15 cellular contexts compared by ENCODE assay signal in genomic region chr9:133691659-133692363, GRCh38. TPM values are rescaled to one million over a fixed set of nuclear protein-coding genes. Genes with fewer than 3 reads are reported as not detected.
DNase-seq lines count a peak whose midpoint lies in the region; ATAC-seq and TF ChIP-seq lines count a peak whose summit lies in the region.
"Had no signal": no experiment of that assay in that cellular context is flagged by ENCODE, and none has a peak within 500 bp of the region (broad histone marks: within the 10 kb centered on the region; RNA-seq: fewer than 3 reads in every experiment).

No MANE protein-coding gene starts in this region.

- 89 to 95% (median 92%) methylated on average over 13 to 19 of the region's 19 CpGs for WGBS in heart left ventricle, 4 donors
- WGBS in heart right ventricle, 2 donors, result 90 to 92% methylated on average over 19 of the region's 19 CpGs

- H3K36me3 ChIP-seq in heart left ventricle, result no peaks in the 10 kb centered on the region
- H3K36me3 ChIP-seq in heart right ventricle, result no peaks in the 10 kb centered on the region
- H3K36me3 ChIP-seq in Panc1 (ENCODE audit: control insufficient read depth, insufficient read depth, low read length), result no peaks in the 10 kb centered on the region
- H3K36me3 ChIP-seq: esophagus muscularis mucosa had no signal

- H3K4me3 ChIP-seq in heart left ventricle, result no peak overlapping the region
- no peak overlapping the region for H3K4me3 ChIP-seq in heart right ventricle
- H3K4me3 ChIP-seq in Panc1 (ENCODE audit: low read depth in 2 of 2, low read length in 2 of 2), result no peak overlapping the region
- H3K4me3 ChIP-seq in fibroblast of mammary gland (ENCODE audit: control insufficient read depth, low read depth, low read length), result no peak overlapping the region
- H3K4me3 ChIP-seq: esophagus muscularis mucosa had no signal

- H3K27me3 ChIP-seq in heart left ventricle (peaks cover 0 to 4% (median 0%) of the 10 kb centered on the region in 9 donors), heart right ventricle (peaks cover 0 to 4% (median 0%) of the 10 kb centered on the region in 7 donors), Panc1 (ENCODE audit: control insufficient read depth, insufficient read depth, low read length) (no peaks in the 10 kb centered on the region)

- DNase-seq in heart left ventricle (peak in 3 of 5 donors; percentile 8 to 60 (median 14)), heart right ventricle (no peak), Panc1 (ENCODE audit: low read depth, low spot score) (no peak), fibroblast of mammary gland (ENCODE audit: low read depth) (peak; percentile 15), GM03348 (ENCODE audit: low spot score) (no peak)
- peak; percentile 54 for DNase-seq in stimulated activated CD8-positive, alpha-beta memory T cell treated with anti-CD3 and anti-CD28 coated beads, Interleukin-4, amount 100 ng/mL, for 48 hours
- DNase-seq: central memory CD4-positive, alpha-beta T cell; naive B cell; NCI-H1417; NK-92 treated with Interleukin-12 subunit alpha and Interleukin-12 subunit beta, amount 100 ng/mL, for 24 hours; small intestine had no signal

- no peak for TF ChIP-seq POLR2A in heart left ventricle (IDR thresholded peaks at IDR 0.05)

- no TSS peak for BruUV-seq in Panc1 (replicated peaks; lab: Mats Ljungman, UMichigan)

- H3K4me1 ChIP-seq in heart left ventricle (peaks cover 0 to 2% (median 0%) of the 10 kb centered on the region in 12 donors), heart right ventricle (peaks cover 0 to 2% (median 0%) of the 10 kb centered on the region in 9 donors), Panc1 (ENCODE audit: control insufficient read depth, insufficient read depth, low read length) (no peaks in the 10 kb centered on the region)
- H3K4me1 ChIP-seq: esophagus muscularis mucosa had no signal

- in situ Hi-C loops in Panc1 (cut with HindIII; ENCODE audit: low pct_unique_long_range_greater_than_20kb, low sequenced_read_pairs), result no loop called here

- ATAC-seq in heart left ventricle (no peak), heart right ventricle (no peak), Panc1 (peak; percentile 38; the same call in 1 of the 2 replicates), GM19467 (IDR thresholded peaks at IDR 0.05; ENCODE audit: unreplicated experiment) (no peak), SK-N-SH treated with all-trans-retinoic acid at 6 μM for 48 hours (no peak)

- H3K9me3 ChIP-seq in heart left ventricle (no peaks in the 10 kb centered on the region), heart right ventricle (no peaks in the 10 kb centered on the region), Panc1 (ENCODE audit: control insufficient read depth, insufficient read depth, low read depth, low read length) (no peaks in the 10 kb centered on the region)
- H3K9me3 ChIP-seq: esophagus muscularis mucosa had no signal

- POLR2A ChIA-PET in Panc1 (lab: Charles Lee), result no interaction called here

- no peak overlapping the region for H3K27ac ChIP-seq in heart left ventricle
- no peak overlapping the region for H3K27ac ChIP-seq in heart right ventricle
- no peak overlapping the region for H3K27ac ChIP-seq in Panc1 (ENCODE audit: low read length)
- H3K27ac ChIP-seq: esophagus muscularis mucosa had no signal

- CTCF ChIA-PET in Panc1 (lab: Charles Lee), result no interaction called here

- intact Hi-C loops in heart left ventricle (cut with DNase I), result no loop called here
- intact Hi-C loops in heart right ventricle (cut with DNase I), result no loop called here
- intact Hi-C loops in Panc1 (cut with micrococcal nuclease; ENCODE audit: unreplicated experiment), result no loop called here

- TF ChIP-seq CTCF in heart left ventricle (IDR thresholded peaks at IDR 0.05) (no peak), heart right ventricle (IDR thresholded peaks at IDR 0.05) (no peak), Panc1 (IDR thresholded peaks at IDR 0.05) (no peak), fibroblast of mammary gland (conservative IDR thresholded peaks at IDR 0.05; ENCODE audit: control insufficient read depth, insufficient read depth, low read depth, low read length) (no peak)

TF ChIP-seq in SK-N-SH treated with all-trans-retinoic acid at 6 μM for 48 hours, 23 proteins besides CTCF, POLR2A, EP300 and RAD21:
- TF ChIP-seq RARB (CRISPR knock-in tag; IDR thresholded peaks at IDR 0.05), result no peak
- no peak for TF ChIP-seq ZC3H10 (CRISPR knock-in tag; IDR thresholded peaks at IDR 0.05)
- no peak for TF ChIP-seq TCF4 (CRISPR knock-in tag; IDR thresholded peaks at IDR 0.05; ENCODE audit: borderline replicate concordance)
- TF ChIP-seq BACH2 (CRISPR knock-in tag; IDR thresholded peaks at IDR 0.05; ENCODE audit: borderline replicate concordance), result no peak

RNA-seq across cellular contexts. Expression of gene SARDH, which starts 46.3 kb away (rescaled TPM):
- 1 to 10 TPM in 2 of 9 donors, under 1 TPM in 7; 0.23 to 1.7 (median 0.70) TPM for total RNA-seq in heart left ventricle
- polyA plus RNA-seq in heart left ventricle, result under 1 TPM; 0.19 to 0.29 TPM
- total RNA-seq in heart right ventricle, result 1 to 10 TPM in 2 of 10 donors, under 1 TPM in 8; 0.28 to 1.8 (median 0.68) TPM
- under 1 TPM; 0.38 to 0.44 TPM for polyA plus RNA-seq in heart right ventricle
- total RNA-seq in Panc1 (2021; ENCODE audit: unreplicated experiment), result 0.13 TPM
- 0.56 TPM for polyA plus RNA-seq in Panc1 (2012; ENCODE audit: insufficient read length)
- polyA plus RNA-seq: CD14-positive monocyte had no signal

RNA-seq across cellular contexts. Expression of gene DBH, which starts 55.6 kb away (rescaled TPM):
- total RNA-seq in heart left ventricle (under 1 TPM in 2 of 9 donors, not detected in 7; 0.06 to 0.08 TPM), heart right ventricle (under 1 TPM in 1 of 10 donors, not detected in 9; 0.09 TPM), Panc1 (2021; ENCODE audit: unreplicated experiment) (not detected)
- polyA plus RNA-seq in heart left ventricle (not detected), heart right ventricle (under 1 TPM in 1 of 2 donors, not detected in 1; 0.01 TPM)
- polyA plus RNA-seq in Panc1 (2012; ENCODE audit: insufficient read length), result 0.10 TPM
- polyA plus RNA-seq: CD14-positive monocyte had no signal

Comparison
In these comparisons a context has a peak if more than half of its experiments do, and no peak if none do; other contexts are left out.
1. DNase-seq: peak in heart left ventricle (3 of 5), fibroblast of mammary gland (single experiment) and stimulated activated CD8-positive, alpha-beta memory T cell treated with anti-CD3 and anti-CD28 coated beads, Interleukin-4, amount 100 ng/mL, for 48 hours (single experiment); none in heart right ventricle (0 of 2), Panc1 (single experiment) and GM03348 (single experiment).